In genomic region chr11:44007746-44008501, GRCh38 we compare ENCODE assay signal across 23 cellular contexts. TPM values are rescaled to one million over a fixed set of nuclear protein-coding genes. Genes with fewer than 3 reads are reported as not detected.
DNase-seq lines count a peak whose midpoint lies in the region; ATAC-seq, FAIRE-seq and TF ChIP-seq lines count a peak whose summit lies in the region.
"Had no signal": no experiment of that assay in that cellular context is flagged by ENCODE, and none has a peak within 500 bp of the region (broad histone marks: within the 10 kb centered on the region; RNA-seq: fewer than 3 reads in every experiment).

No MANE protein-coding gene starts in this region.

- no peak overlapping the region for H2BK12ac ChIP-seq in neuronal stem cell (ENCODE audit: low read length)

- H3K4ac ChIP-seq in neuronal stem cell (ENCODE audit: low read length) = no peak overlapping the region

- peak; percentile 11 for DNase-seq in NCI-H82 (lab: John Stamatoyannopoulos, UW)
- DNase-seq in NCI-H82 treated with DMSO at 0.1 percent for 48 hours (lab: John Stamatoyannopoulos, UW; ENCODE audit: unreplicated experiment) = no peak
- DNase-seq in astrocyte (ENCODE audit: low read depth) = no peak
- DNase-seq in neuronal stem cell (ENCODE audit: low spot score) = no peak
- peak; percentile 23 for DNase-seq in ureter (ENCODE audit: low spot score)
- DNase-seq in esophagus squamous epithelium (lab: John Stamatoyannopoulos, UW) = no peak
- DNase-seq in erythroblast (lab: John Stamatoyannopoulos, UW) = no peak
- DNase-seq: activated CD4-positive, alpha-beta T cell treated with anti-CD3 and anti-CD28 coated beads for 36 hours; activated naive CD8-positive, alpha-beta T cell treated with anti-CD3 and anti-CD28 coated beads, Interleukin-2, amount 50 U/mL, for 24 hours; activated T-cell treated with anti-CD3 and anti-CD28 coated beads, Interleukin-2, amount 50 U/mL, for 48 hours; DND-41; NCI-H1092; stimulated activated CD4-positive, alpha-beta T cell treated with anti-CD3 and anti-CD28 coated beads, Interleukin-4, amount 100 ng/mL, for 24 hours had no signal

- intact Hi-C loops in esophagus squamous epithelium (cut with DNase I) = no loop called here

- no peaks in the 10 kb centered on the region for H4K20me1 ChIP-seq in astrocyte (ENCODE audit: insufficient read depth, low read length)

- H3K4me1 ChIP-seq in astrocyte (ENCODE audit: insufficient read depth, low read length) = peaks cover 5% of the 10 kb centered on the region
- peaks cover 11 to 17% of the 10 kb centered on the region in 2 donors for H3K4me1 ChIP-seq in neuronal stem cell (ENCODE audit: control insufficient read depth in 2 of 2, insufficient read depth in 1 of 2, low read depth in 1 of 2, low read length in 2 of 2)
- no peaks in the 10 kb centered on the region for H3K4me1 ChIP-seq in esophagus squamous epithelium
- H3K4me1 ChIP-seq: HAP-1, left lung had no signal

- H3K79me1 ChIP-seq in neuronal stem cell (ENCODE audit: low read depth, low read length) = no peaks in the 10 kb centered on the region

- H4K8ac ChIP-seq in neuronal stem cell (ENCODE audit: low read depth, low read length) = no peak overlapping the region

- H3K27me3 Mint-ChIP-seq in astrocyte (ENCODE audit: low read depth, unreplicated experiment) = peaks cover 9% of the 10 kb centered on the region

- H2AK5ac ChIP-seq in neuronal stem cell (ENCODE audit: low read depth, low read length) = peak overlapping the region; percentile 71

- H2AFZ ChIP-seq in astrocyte (ENCODE audit: low read depth, low read length) = no peak overlapping the region
- no peak overlapping the region for H2AFZ ChIP-seq in neuronal stem cell (ENCODE audit: low read length)

- no CpG with 5 or more reads among the region's 8 CpGs for WGBS in neuronal stem cell (ENCODE audit: extremely low coverage in 2 of 2, insufficient read length in 2 of 2, insufficient replicate concordance in 1 of 2), 2 donors
- 76% methylated on average over 3 to 4 of the region's 8 CpGs for WGBS in esophagus squamous epithelium, 2 donors

- H3K27me3 ChIP-seq in astrocyte (ENCODE audit: insufficient read depth, low read length) (no peaks in the 10 kb centered on the region), neuronal stem cell (ENCODE audit: control insufficient read depth in 3 of 3, insufficient read depth in 3 of 3, low read depth in 1 of 3, low read length in 3 of 3) (peaks cover 0 to 29% (median 0%) of the 10 kb centered on the region in 3 experiments), esophagus squamous epithelium (no peaks in the 10 kb centered on the region)
- H3K27me3 ChIP-seq: left lung had no signal

- H3K27ac ChIP-seq in astrocyte (ENCODE audit: low read depth, low read length) (no peak overlapping the region), neuronal stem cell (replicated peaks; ENCODE audit: low read length) (no peak overlapping the region), esophagus squamous epithelium (peak overlapping the region in 2 of 4 donors; percentile 34 to 54)
- H3K27ac ChIP-seq: 22Rv1, left lung had no signal

- peaks cover 10% of the 10 kb centered on the region for H3K4me1 Mint-ChIP-seq in astrocyte (ENCODE audit: low read depth, unreplicated experiment)
- H3K4me1 Mint-ChIP-seq: activated CD4-positive, alpha-beta T cell treated with anti-CD3 and anti-CD28 coated beads for 36 hours; activated naive CD8-positive, alpha-beta T cell treated with anti-CD3 and anti-CD28 coated beads, Interleukin-2, amount 50 U/mL, for 24 hours; CD14-positive monocyte; naive thymus-derived CD8-positive, alpha-beta T cell had no signal

- no peak overlapping the region for H3K14ac ChIP-seq in neuronal stem cell (ENCODE audit: low read length)

- no peak for ATAC-seq in GM18502 (IDR thresholded peaks at IDR 0.05; ENCODE audit: poor library complexity, unreplicated experiment)
- ATAC-seq: activated CD4-positive, alpha-beta T cell treated with anti-CD3 and anti-CD28 coated beads for 36 hours; activated naive CD8-positive, alpha-beta T cell treated with anti-CD3 and anti-CD28 coated beads, Interleukin-2, amount 50 U/mL, for 24 hours; K562; left lung; naive thymus-derived CD8-positive, alpha-beta T cell had no signal

- no peaks in the 10 kb centered on the region for H3K9me3 Mint-ChIP-seq in astrocyte (ENCODE audit: unreplicated experiment)
- H3K9me3 Mint-ChIP-seq: activated naive CD8-positive, alpha-beta T cell treated with anti-CD3 and anti-CD28 coated beads, Interleukin-2, amount 50 U/mL, for 24 hours; CD14-positive monocyte; naive thymus-derived CD8-positive, alpha-beta T cell; T-helper 1 cell treated with Interleukin-12 subunit alpha and Interleukin-12 subunit beta and Interleukin-4 antibody, amounts not matched to agents 30 μg/mL and 1 μg/mL, for 36 hours had no signal

- H3K27ac Mint-ChIP-seq in astrocyte (ENCODE audit: unreplicated experiment) = peak overlapping the region; percentile 53
- H3K27ac Mint-ChIP-seq: activated CD4-positive, alpha-beta T cell treated with anti-CD3 and anti-CD28 coated beads for 36 hours; activated naive CD8-positive, alpha-beta T cell treated with anti-CD3 and anti-CD28 coated beads, Interleukin-2, amount 50 U/mL, for 24 hours; CD14-positive monocyte; naive thymus-derived CD8-positive, alpha-beta T cell; T-helper 1 cell treated with Interleukin-12 subunit alpha and Interleukin-12 subunit beta and Interleukin-4 antibody, amounts not matched to agents 30 μg/mL and 1 μg/mL, for 36 hours had no signal

- TF ChIP-seq CTCF in astrocyte (IDR thresholded peaks at IDR 0.05; ENCODE audit: insufficient read depth, low read depth, low read length) (no peak), esophagus squamous epithelium (IDR thresholded peaks at IDR 0.05) (no peak)

- peak overlapping the region; percentile 27 for H3K18ac ChIP-seq in neuronal stem cell (ENCODE audit: low read length)

- H2BK15ac ChIP-seq in neuronal stem cell (ENCODE audit: low read length) = peak overlapping the region; percentile 74

- no peak for TF ChIP-seq POLR2A in esophagus squamous epithelium (IDR thresholded peaks at IDR 0.05)
- TF ChIP-seq POLR2A in erythroblast (IDR thresholded peaks at IDR 0.05; ENCODE audit: low read length) = no peak

- H3K23ac ChIP-seq in neuronal stem cell (ENCODE audit: low read depth, low read length, poor library complexity) = no peak overlapping the region

- H2BK5ac ChIP-seq in neuronal stem cell (ENCODE audit: low read length) = no peak overlapping the region

- H2BK120ac ChIP-seq in neuronal stem cell (ENCODE audit: low read depth, low read length) = peak overlapping the region; percentile 35

- no peak overlapping the region for H3K4me2 ChIP-seq in astrocyte (ENCODE audit: low read length)
- H3K4me2 ChIP-seq in neuronal stem cell (ENCODE audit: insufficient read depth, low read length, poor library complexity, severe bottlenecking) = no peak overlapping the region

- no peaks in the 10 kb centered on the region for H3K9me3 ChIP-seq in astrocyte (ENCODE audit: insufficient read depth, low read depth, low read length)
- no peaks in the 10 kb centered on the region for H3K9me3 ChIP-seq in neuronal stem cell (replicated peaks in 1 of 2; ENCODE audit: control insufficient read depth in 2 of 2, insufficient read depth in 1 of 2, low read depth in 1 of 2, low read length in 2 of 2)
- no peaks in the 10 kb centered on the region for H3K9me3 ChIP-seq in esophagus squamous epithelium
- H3K9me3 ChIP-seq: HAP-1, left lung had no signal

- H3K9ac ChIP-seq in astrocyte (ENCODE audit: low read length) (no peak overlapping the region), neuronal stem cell (ENCODE audit: low read depth, low read length, poor library complexity) (no peak overlapping the region)

- H4K91ac ChIP-seq in neuronal stem cell (ENCODE audit: low read depth, low read length, poor library complexity) = no peak overlapping the region

- no peaks in the 10 kb centered on the region for H3K36me3 ChIP-seq in astrocyte (ENCODE audit: insufficient read depth, low read length)
- H3K36me3 ChIP-seq in neuronal stem cell (replicated peaks in 1 of 2; ENCODE audit: control insufficient read depth in 2 of 2, insufficient read depth in 2 of 2, low read length in 2 of 2) = no peaks in the 10 kb centered on the region
- H3K36me3 ChIP-seq in esophagus squamous epithelium = no peaks in the 10 kb centered on the region
- H3K36me3 ChIP-seq: HAP-1, left lung had no signal

- H3K4me3 ChIP-seq in astrocyte (ENCODE audit: insufficient read depth, low read depth, low read length) (no peak overlapping the region), neuronal stem cell (ENCODE audit: low read length in 2 of 2) (no peak overlapping the region), esophagus squamous epithelium (no peak overlapping the region)
- H3K4me3 ChIP-seq: HAP-1, K562, left lung had no signal

- no peaks in the 10 kb centered on the region for H3K79me2 ChIP-seq in astrocyte (ENCODE audit: insufficient read depth, low read length)

- H3K36me3 Mint-ChIP-seq in astrocyte (ENCODE audit: low read depth, unreplicated experiment) = no peaks in the 10 kb centered on the region
- H3K36me3 Mint-ChIP-seq: CD14-positive monocyte; naive thymus-derived CD8-positive, alpha-beta T cell had no signal

- no peak for FAIRE-seq in astrocyte (lab: Jason Lieb, UNC)
- FAIRE-seq: K562 had no signal

- no peak overlapping the region for H3K4me3 Mint-ChIP-seq in astrocyte (ENCODE audit: unreplicated experiment)
- H3K4me3 Mint-ChIP-seq: activated CD4-positive, alpha-beta T cell treated with anti-CD3 and anti-CD28 coated beads for 36 hours; activated naive CD8-positive, alpha-beta T cell treated with anti-CD3 and anti-CD28 coated beads, Interleukin-2, amount 50 U/mL, for 24 hours; CD14-positive monocyte; naive thymus-derived CD8-positive, alpha-beta T cell; T-helper 1 cell treated with Interleukin-12 subunit alpha and Interleukin-12 subunit beta and Interleukin-4 antibody, amounts not matched to agents 30 μg/mL and 1 μg/mL, for 36 hours had no signal

RNA-seq across cellular contexts. Expression of gene ACCSL, which starts 39.9 kb away (rescaled TPM):
- total RNA-seq in astrocyte (not detected in 2 replicates), ureter (not detected), esophagus squamous epithelium (not detected)
- not detected for polyA plus RNA-seq in neuronal stem cell (2013, experiment 1 of 2)
- polyA plus RNA-seq in neuronal stem cell (2013, experiment 2 of 2) = not detected
- total RNA-seq: activated CD4-positive, alpha-beta T cell treated with anti-CD3 and anti-CD28 coated beads for 36 hours; K562; left lung; naive thymus-derived CD8-positive, alpha-beta T cell; sciatic nerve had no signal
- polyA plus RNA-seq: CD14-positive monocyte; esophagus; K562; naive thymus-derived CD8-positive, alpha-beta T cell had no signal

RNA-seq across cellular contexts. Expression of gene ACCS, which starts 58.1 kb away (rescaled TPM):
- total RNA-seq in astrocyte = 20.4 and 21.3 TPM in 2 replicates
- 3.2 TPM for polyA plus RNA-seq in neuronal stem cell (2013, experiment 1 of 2)
- 3.4 TPM for polyA plus RNA-seq in neuronal stem cell (2013, experiment 2 of 2)
- total RNA-seq in ureter = 44.0 TPM
- 10 to 100 TPM in 1 of 4 donors, 1 to 10 TPM in 3; 3.4 to 22.1 (median 4.9) TPM for total RNA-seq in esophagus squamous epithelium

Comparison
In these comparisons a context has a peak if more than half of its experiments do, and no peak if none do; other contexts are left out.
1. DNase-seq: peak in NCI-H82 (single experiment) and ureter (single experiment); none in NCI-H82 treated with DMSO at 0.1 percent for 48 hours (single experiment), astrocyte (single experiment), neuronal stem cell (single experiment), esophagus squamous epithelium (single experiment) and erythroblast (0 of 2).